Comparison of ENCODE assay signal across 28 cellular contexts in the genomic region with DNA sequence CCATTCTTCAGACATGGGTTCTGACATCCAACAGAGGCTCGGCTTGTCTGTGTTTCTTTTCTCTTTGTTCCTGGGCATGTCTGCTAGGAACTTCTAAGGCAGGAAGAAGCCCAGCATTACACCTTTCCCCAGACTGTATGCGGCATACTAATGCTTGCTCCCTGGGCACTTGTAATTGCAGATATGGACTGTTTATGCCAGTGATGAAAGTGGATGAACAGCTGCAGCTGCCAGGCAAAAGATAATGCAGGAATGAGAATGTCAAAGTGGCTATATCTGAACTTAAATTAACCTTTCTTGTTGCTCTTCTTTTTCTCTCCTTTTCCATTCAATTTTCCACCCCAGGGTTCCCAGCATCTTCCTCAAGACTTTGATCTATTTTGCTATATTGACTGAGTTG.
"Had no signal": no experiment of that assay in that cellular context is flagged by ENCODE, and none has a peak within 500 bp of the region (broad histone marks: within the 10 kb centered on the region; RNA-seq: fewer than 3 reads in every experiment).

No MANE protein-coding gene starts in this region.

- H3K4me2 ChIP-seq: smooth muscle cell had no signal

- H3K4me1 ChIP-seq: foreskin keratinocyte, gastroesophageal sphincter, left lung, pancreas, right lobe of liver, suprapubic skin, vagina had no signal

- H3K9me3 Mint-ChIP-seq: mesothelial cell of epicardium; naive thymus-derived CD8-positive, alpha-beta T cell; nephron progenitor cell; stimulated activated naive CD8-positive, alpha-beta T cell treated with anti-CD3 and anti-CD28 coated beads, Interleukin-15, amount 100 ng/mL, for 72 hours had no signal

- H3K4me1 Mint-ChIP-seq: nephron progenitor cell; stimulated activated naive CD8-positive, alpha-beta T cell treated with anti-CD3 and anti-CD28 coated beads, Interleukin-15, amount 100 ng/mL, for 72 hours had no signal

- H3K4me3 Mint-ChIP-seq: mesothelial cell of epicardium; naive thymus-derived CD8-positive, alpha-beta T cell; nephron progenitor cell; stimulated activated naive CD8-positive, alpha-beta T cell treated with anti-CD3 and anti-CD28 coated beads, Interleukin-15, amount 100 ng/mL, for 72 hours had no signal

- H3K9me3 ChIP-seq: esophagus muscularis mucosa, gastroesophageal sphincter, heart right ventricle, left lung, mucosa of descending colon, pancreas, right lobe of liver, suprapubic skin, vagina had no signal

- H3K36me3 ChIP-seq: esophagus muscularis mucosa, gastroesophageal sphincter, heart right ventricle, left lung, pancreas, right lobe of liver, suprapubic skin, vagina had no signal

- H3K27me3 ChIP-seq: esophagus muscularis mucosa, foreskin keratinocyte, gastroesophageal sphincter, left lung, pancreas, right lobe of liver, vagina had no signal

- DNase-seq: dermis blood vessel endothelial cell; effector memory CD4-positive, alpha-beta T cell; foreskin keratinocyte; heart right ventricle; hippocampal formation; left cardiac atrium; left lung; mesenchymal stem cell; mucosa of descending colon; naive thymus-derived CD8-positive, alpha-beta T cell; nephron progenitor cell; occipital lobe; pancreas; right lobe of liver; stimulated activated CD4-positive, alpha-beta T cell treated with anti-CD3 and anti-CD28 coated beads, Interleukin-12 subunit alpha, Interleukin-12 subunit beta, amount 100 ng/mL, for 4 hours; stimulated activated CD4-positive, alpha-beta T cell treated with anti-CD3 and anti-CD28 coated beads, Interleukin-1b, Interleukin-23, amount 100 ng/mL, for 48 hours; stimulated activated CD4-positive, alpha-beta T cell treated with anti-CD3 and anti-CD28 coated beads, Interleukin-4, amount 100 ng/mL, for 1 hour; stimulated activated CD8-positive, alpha-beta memory T cell treated with anti-CD3 and anti-CD28 coated beads, Interleukin-4, amount 100 ng/mL, for 48 hours; stimulated activated naive CD4-positive, alpha-beta T cell; stimulated activated naive CD8-positive, alpha-beta T cell treated with anti-CD3 and anti-CD28 coated beads, Interleukin-15, amount 100 ng/mL, for 72 hours; trophoblast cell had no signal

- H3K27ac Mint-ChIP-seq: mesothelial cell of epicardium; nephron progenitor cell; stimulated activated naive CD8-positive, alpha-beta T cell treated with anti-CD3 and anti-CD28 coated beads, Interleukin-15, amount 100 ng/mL, for 72 hours had no signal

- H3K27me3 Mint-ChIP-seq: naive thymus-derived CD8-positive, alpha-beta T cell; stimulated activated naive CD8-positive, alpha-beta T cell treated with anti-CD3 and anti-CD28 coated beads, Interleukin-15, amount 100 ng/mL, for 72 hours had no signal

- ATAC-seq: foreskin keratinocyte; gastroesophageal sphincter; heart right ventricle; left cardiac atrium; left lung; mucosa of descending colon; naive thymus-derived CD8-positive, alpha-beta T cell; pancreas; right lobe of liver; stimulated activated naive CD8-positive, alpha-beta T cell treated with anti-CD3 and anti-CD28 coated beads, Interleukin-15, amount 100 ng/mL, for 72 hours had no signal

- H3K36me3 Mint-ChIP-seq: mesothelial cell of epicardium; naive thymus-derived CD8-positive, alpha-beta T cell had no signal

- H3K4me3 ChIP-seq: coronary artery, esophagus muscularis mucosa, gastroesophageal sphincter, heart right ventricle, left lung, mucosa of descending colon, pancreas, right lobe of liver, smooth muscle cell, suprapubic skin, vagina had no signal

- H3K27ac ChIP-seq: coronary artery, esophagus muscularis mucosa, foreskin keratinocyte, gastroesophageal sphincter, heart right ventricle, left lung, pancreas, right lobe of liver, suprapubic skin, vagina had no signal
